In genomic region chr4:165318982-165319381, GRCh38 we compare ENCODE assay signal across 24 cellular contexts. TPM values are rescaled to one million over a fixed set of nuclear protein-coding genes. Genes with fewer than 3 reads are reported as not detected.
"Had no signal": no experiment of that assay in that cellular context is flagged by ENCODE, and none has a peak within 500 bp of the region (broad histone marks: within the 10 kb centered on the region; RNA-seq: fewer than 3 reads in every experiment).

No MANE protein-coding gene starts in this region.

- H3K9me3 ChIP-seq: esophagus squamous epithelium, heart right ventricle, left lung, psoas muscle, sigmoid colon, stomach, thyroid gland, vagina had no signal

- ATAC-seq: effector memory CD8-positive, alpha-beta T cell; heart right ventricle; left cardiac atrium; left lung; naive thymus-derived CD4-positive, alpha-beta T cell; psoas muscle; right cardiac atrium; stimulated activated effector memory CD8-positive, alpha-beta T cell treated with anti-CD3 and anti-CD28 coated beads, Interleukin-12 subunit alpha, Interleukin-12 subunit beta, amount 100 ng/mL, for 72 hours had no signal

- DNase-seq: effector memory CD8-positive, alpha-beta T cell; erythroblast; esophagus squamous epithelium; foreskin melanocyte; glutamatergic neuron; heart right ventricle; hippocampal formation; left cardiac atrium; left lung; mesenchymal stem cell; midbrain; naive thymus-derived CD4-positive, alpha-beta T cell; psoas muscle; right cardiac atrium; sigmoid colon; stimulated activated CD4-positive, alpha-beta T cell treated with anti-CD3 and anti-CD28 coated beads, Interleukin-2, amount 100 ng/mL, for 24 hours; stimulated activated CD4-positive, alpha-beta T cell treated with anti-CD3 and anti-CD28 coated beads, Interleukin-4, amount 100 ng/mL, for 24 hours; stimulated activated naive CD4-positive, alpha-beta T cell treated with Interleukin-2 at 50 U/mL for 16 hours; stomach; thyroid gland; trophoblast cell had no signal

- H3K9ac ChIP-seq: neural progenitor cell had no signal

- H3K27ac ChIP-seq: esophagus squamous epithelium, heart right ventricle, left lung, neural progenitor cell, psoas muscle, sigmoid colon, stomach, thyroid gland, vagina had no signal

- H3K4me3 ChIP-seq: esophagus squamous epithelium, heart right ventricle, left lung, neural progenitor cell, psoas muscle, sigmoid colon, stomach, thyroid gland, vagina had no signal

- H3K36me3 ChIP-seq: neural progenitor cell, sigmoid colon, thyroid gland, vagina had no signal

RNA-seq across cellular contexts. Expression of gene CPE, which starts 59.8 kb away (rescaled TPM):
- total RNA-seq: naive thymus-derived CD4-positive, alpha-beta T cell had no signal
